In genomic region chr19:58346961-58347929, GRCh38 we compare ENCODE assay signal across 8 cellular contexts. TPM values are rescaled to one million over a fixed set of nuclear protein-coding genes. Genes with fewer than 3 reads are reported as not detected.
DNase-seq lines count a peak whose midpoint lies in the region; ATAC-seq and TF ChIP-seq lines count a peak whose summit lies in the region.

No MANE protein-coding gene starts in this region.

- POLR2A ChIA-PET in activated naive CD8-positive, alpha-beta T cell treated with anti-CD3 and anti-CD28 coated beads, Interleukin-2, amount 10 ng/mL, durations not matched to agents 7 days and 5 days (lab: Charles Lee): interaction anchor here (0.6 to 4.5 kb wide), 15 partner anchors 9 to 173 kb away, joined by 3 to 50 read pairs (median 5); partner anchors contain the start of genes RPS5, ZNF446, ZNF497 and ZNF837

- H4K20me1 ChIP-seq in DOHH2 (ENCODE audit: control insufficient read depth, insufficient read depth, low read depth, low read length): no peaks in the 10 kb centered on the region

- H3K4me3 ChIP-seq in DOHH2 (ENCODE audit: low read length) (peak overlapping the region; percentile 91), SK-N-MC (peak overlapping the region; percentile 86), uterus (peak overlapping the region; percentile 57 to 68)

- peak overlapping the region; percentile 98 for H3K4me3 Mint-ChIP-seq in activated naive CD8-positive, alpha-beta T cell treated with anti-CD3 and anti-CD28 coated beads, Interleukin-2, amount 10 ng/mL, durations not matched to agents 7 days and 5 days
- peak overlapping the region; percentile 77 for H3K4me3 Mint-ChIP-seq in progenitor cell of endocrine pancreas (ENCODE audit: low read depth)

- H3K9me3 Mint-ChIP-seq in activated naive CD8-positive, alpha-beta T cell treated with anti-CD3 and anti-CD28 coated beads, Interleukin-2, amount 10 ng/mL, durations not matched to agents 7 days and 5 days: no peaks in the 10 kb centered on the region
- no peaks in the 10 kb centered on the region for H3K9me3 Mint-ChIP-seq in progenitor cell of endocrine pancreas (ENCODE audit: low read depth)

- intact Hi-C loops in left cardiac atrium (cut with DNase I): no loop called here
- intact Hi-C loops in uterus (cut with DNase I; ENCODE audit: low total_unique reads): no loop called here

- TF ChIP-seq CTCF in DOHH2 (IDR thresholded peaks at IDR 0.05; ENCODE audit: low read depth, low read length, poor library complexity, severe bottlenecking) (no peak), progenitor cell of endocrine pancreas (IDR thresholded peaks at IDR 0.05; ENCODE audit: unreplicated experiment) (no peak), uterus (IDR thresholded peaks at IDR 0.05) (peak in 1 of 4 experiments; percentile 15)

- peak; percentile 16 to 58 for TF ChIP-seq POLR2A in uterus (IDR thresholded peaks at IDR 0.05)

- H3K79me2 ChIP-seq in DOHH2 (ENCODE audit: control insufficient read depth, low read length): peaks cover 32% of the 10 kb centered on the region

- H3K36me3 Mint-ChIP-seq in activated naive CD8-positive, alpha-beta T cell treated with anti-CD3 and anti-CD28 coated beads, Interleukin-2, amount 10 ng/mL, durations not matched to agents 7 days and 5 days: peaks cover 20% of the 10 kb centered on the region
- H3K36me3 Mint-ChIP-seq in progenitor cell of endocrine pancreas (ENCODE audit: insufficient read depth): peaks cover 3% of the 10 kb centered on the region

- H3K27ac Mint-ChIP-seq in activated naive CD8-positive, alpha-beta T cell treated with anti-CD3 and anti-CD28 coated beads, Interleukin-2, amount 10 ng/mL, durations not matched to agents 7 days and 5 days: peak overlapping the region; percentile 92
- H3K27ac Mint-ChIP-seq in progenitor cell of endocrine pancreas: no peak overlapping the region

- DNase-seq in SK-N-MC (ENCODE audit: low read depth, low spot score): no peak
- DNase-seq in activated naive CD8-positive, alpha-beta T cell treated with anti-CD3 and anti-CD28 coated beads, Interleukin-2, amount 10 ng/mL, durations not matched to agents 7 days and 5 days: peak; percentile 83
- peak; percentile 63 for DNase-seq in left cardiac atrium
- DNase-seq in progenitor cell of endocrine pancreas (ENCODE audit: low spot score, unreplicated experiment): peak; percentile 30
- peak; percentile 58 to 68 for DNase-seq in uterus

- H3K27me3 ChIP-seq in DOHH2 (ENCODE audit: control insufficient read depth, low read length): no peaks in the 10 kb centered on the region
- H3K27me3 ChIP-seq in uterus: no peaks in the 10 kb centered on the region

- no peaks in the 10 kb centered on the region for H3K9me3 ChIP-seq in DOHH2 (ENCODE audit: control insufficient read depth, insufficient read depth, low read length)
- no peaks in the 10 kb centered on the region for H3K9me3 ChIP-seq in KOPT-K1 (ENCODE audit: insufficient read depth, low read length, poor library complexity, severe bottlenecking)
- H3K9me3 ChIP-seq in SK-N-MC (ENCODE audit: low read depth, low read length): no peaks in the 10 kb centered on the region
- H3K9me3 ChIP-seq in uterus: no peaks in the 10 kb centered on the region

- H3K4me1 ChIP-seq in DOHH2 (ENCODE audit: control insufficient read depth, low read length): peaks cover 27% of the 10 kb centered on the region
- H3K4me1 ChIP-seq in uterus: no peaks in the 10 kb centered on the region

- H3K27me3 Mint-ChIP-seq in activated naive CD8-positive, alpha-beta T cell treated with anti-CD3 and anti-CD28 coated beads, Interleukin-2, amount 10 ng/mL, durations not matched to agents 7 days and 5 days: no peaks in the 10 kb centered on the region
- peaks cover 37% of the 10 kb centered on the region for H3K27me3 Mint-ChIP-seq in progenitor cell of endocrine pancreas

- peak overlapping the region; percentile 74 for H3K9ac ChIP-seq in SK-N-MC (ENCODE audit: insufficient read length)

- H3K4me1 Mint-ChIP-seq in activated naive CD8-positive, alpha-beta T cell treated with anti-CD3 and anti-CD28 coated beads, Interleukin-2, amount 10 ng/mL, durations not matched to agents 7 days and 5 days: peaks cover 22% of the 10 kb centered on the region
- peaks cover 1% of the 10 kb centered on the region for H3K4me1 Mint-ChIP-seq in progenitor cell of endocrine pancreas (ENCODE audit: low read depth)

- peak overlapping the region; percentile 67 for H3K4me2 ChIP-seq in DOHH2 (ENCODE audit: low read length)

- ATAC-seq in GM21576 (IDR thresholded peaks at IDR 0.05; ENCODE audit: unreplicated experiment) (peak; percentile 79), left cardiac atrium (peak; percentile 98)
- peak; percentile 87 for ATAC-seq in activated naive CD8-positive, alpha-beta T cell treated with anti-CD3 and anti-CD28 coated beads, Interleukin-2, amount 10 ng/mL, durations not matched to agents 7 days and 5 days (ENCODE audit: low read depth)

- H3K36me3 ChIP-seq in DOHH2 (ENCODE audit: control insufficient read depth, low read length) (peaks cover 13% of the 10 kb centered on the region), KOPT-K1 (ENCODE audit: insufficient read depth, low read length) (peaks cover 6% of the 10 kb centered on the region; the same call in 1 of the 2 replicates), SK-N-MC (ENCODE audit: insufficient read depth, low read length) (no peaks in the 10 kb centered on the region), uterus (no peaks in the 10 kb centered on the region)

- H3F3A ChIP-seq in DOHH2 (ENCODE audit: control insufficient read depth, insufficient read depth): 0 out of 2 replicates have a peak, but pooled peaks cover 2% of the 10 kb centered on the region

- no peaks in the 10 kb centered on the region for H3K9me2 ChIP-seq in DOHH2 (replicated peaks; ENCODE audit: control insufficient read depth, low read length)

- peak overlapping the region; percentile 29; the same call in 1 of the 2 replicates for H3K27ac ChIP-seq in DOHH2 (ENCODE audit: low read depth, low read length)
- H3K27ac ChIP-seq in KOPT-K1 (ENCODE audit: low read depth, low read length, poor library complexity, severe bottlenecking): peak overlapping the region; percentile 84
- no peak overlapping the region for H3K27ac ChIP-seq in SK-N-MC
- H3K27ac ChIP-seq in uterus: peak overlapping the region; percentile 48 to 92

RNA-seq across cellular contexts. Expression of gene A1BG, which starts 6.0 kb away (rescaled TPM):
- total RNA-seq in activated naive CD8-positive, alpha-beta T cell treated with anti-CD3 and anti-CD28 coated beads, Interleukin-2, amount 10 ng/mL, durations not matched to agents 7 days and 5 days: 10 to 100 TPM; 21.0 to 22.8 TPM
- 10 to 100 TPM; 18.3 to 18.9 TPM for total RNA-seq in left cardiac atrium
- total RNA-seq in progenitor cell of endocrine pancreas: 3.9 and 4.6 TPM in 2 replicates
- 100 to 1,000 TPM in 1 of 4 donors, 10 to 100 TPM in 1, 1 to 10 TPM in 2; 2.8 to 108 (median 12.9) TPM for total RNA-seq in uterus

RNA-seq across cellular contexts. Expression of gene ZNF497, which starts 15.3 kb away (rescaled TPM):
- total RNA-seq in activated naive CD8-positive, alpha-beta T cell treated with anti-CD3 and anti-CD28 coated beads, Interleukin-2, amount 10 ng/mL, durations not matched to agents 7 days and 5 days: 1 to 10 TPM; 1.7 to 2.1 TPM
- total RNA-seq in left cardiac atrium (under 1 TPM; 0.37 to 0.41 TPM), progenitor cell of endocrine pancreas (11.7 and 13.4 TPM in 2 replicates), uterus (1 to 10 TPM in 3 of 4 donors, not detected in 1; 3.4 to 7.2 (median 6.8) TPM)

RNA-seq across cellular contexts. Expression of gene ZSCAN22, which starts 20.5 kb away (rescaled TPM):
- total RNA-seq in activated naive CD8-positive, alpha-beta T cell treated with anti-CD3 and anti-CD28 coated beads, Interleukin-2, amount 10 ng/mL, durations not matched to agents 7 days and 5 days: 1 to 10 TPM; 6.3 TPM
- total RNA-seq in left cardiac atrium (1 to 10 TPM; 2.0 to 2.1 TPM), progenitor cell of endocrine pancreas (4.6 TPM in 2 replicates), uterus (1 to 10 TPM; 3.9 to 5.1 (median 4.6) TPM)

RNA-seq across cellular contexts. Expression of gene ZNF837, which starts 33.6 kb away (rescaled TPM):
- total RNA-seq in activated naive CD8-positive, alpha-beta T cell treated with anti-CD3 and anti-CD28 coated beads, Interleukin-2, amount 10 ng/mL, durations not matched to agents 7 days and 5 days: 1 to 10 TPM; 2.9 to 3.5 TPM
- total RNA-seq in left cardiac atrium: under 1 TPM; 0.44 to 0.53 TPM
- total RNA-seq in progenitor cell of endocrine pancreas: 5.4 and 6.1 TPM in 2 replicates
- total RNA-seq in uterus: 1 to 10 TPM in 3 of 4 donors, not detected in 1; 1.6 to 4.6 (median 2.8) TPM

RNA-seq across cellular contexts. Expression of gene RPS5, which starts 39.8 kb away (rescaled TPM):
- 1,000 to 10,000 TPM; 1,038 to 1,039 TPM for total RNA-seq in activated naive CD8-positive, alpha-beta T cell treated with anti-CD3 and anti-CD28 coated beads, Interleukin-2, amount 10 ng/mL, durations not matched to agents 7 days and 5 days
- total RNA-seq in left cardiac atrium (100 to 1,000 TPM; 572 to 598 TPM), progenitor cell of endocrine pancreas (1,006 and 1,040 TPM in 2 replicates), uterus (1,000 to 10,000 TPM; 1,103 to 4,958 (median 2,770) TPM)
